Comparison of ENCODE assay signal across 8 cellular contexts in the genomic region with DNA sequence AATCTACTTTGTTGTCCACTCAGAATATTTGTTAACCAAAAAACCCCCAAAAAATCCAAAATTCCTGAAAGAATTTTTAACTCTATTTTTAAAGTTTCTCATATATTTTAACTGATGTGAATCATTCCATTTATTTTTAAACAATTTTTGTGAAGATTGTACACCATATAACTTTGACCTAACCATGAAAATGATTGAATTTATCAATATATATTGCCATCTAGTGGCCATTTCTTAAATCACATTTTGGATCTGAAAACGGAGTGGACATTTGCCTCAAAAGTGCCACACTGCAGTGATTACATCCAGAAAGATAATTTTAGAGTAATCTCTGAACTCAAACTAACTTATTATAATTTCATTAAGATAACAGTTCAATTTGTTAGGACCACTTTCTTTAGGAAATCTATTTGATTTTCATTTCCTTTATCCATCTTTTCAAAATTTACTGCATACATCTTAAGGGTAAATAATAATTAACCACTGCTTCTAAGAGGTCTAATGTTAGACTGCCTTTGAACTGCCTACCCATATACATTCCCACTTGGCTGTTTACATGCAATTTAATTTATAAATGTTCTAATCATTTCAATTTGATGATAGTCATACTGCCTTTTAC.
A peak's percentile ranks its signal among the peaks of the same experiment; 100 is the strongest.
DNase-seq lines count a peak whose midpoint lies in the region; ATAC-seq, FAIRE-seq and TF ChIP-seq lines count a peak whose summit lies in the region.

No MANE protein-coding gene starts in this region.

- intact Hi-C loops in spleen (cut with DNase I; ENCODE audit: low total_unique reads) = no loop called here

- WGBS in spleen, 5 donors = 0 to 7% (median 2%) methylated on average over 1 of the region's 1 CpG

- no peaks in the 10 kb centered on the region for H3K36me3 ChIP-seq in spleen

- no peaks in the 10 kb centered on the region for H3K27me3 ChIP-seq in spleen (replicated peaks in 1 of 7)

- no peak overlapping the region for H3K27ac ChIP-seq in spleen

- TF ChIP-seq CTCF in AG09319 (IDR thresholded peaks at IDR 0.05; ENCODE audit: low read depth, low read length) (peak; percentile 41), spleen (IDR thresholded peaks at IDR 0.05 in 8 of 11, conservative IDR thresholded peaks at IDR 0.05 in 3 of 11) (peak in 9 of 11 experiments; percentile 27 to 67 (median 56))

- no peaks in the 10 kb centered on the region for H3K9me3 ChIP-seq in spleen

- no peaks in the 10 kb centered on the region for H3K4me1 ChIP-seq in spleen

- TF ChIP-seq POLR2A in spleen (IDR thresholded peaks at IDR 0.05) = no peak

- no peak overlapping the region for H3K4me3 ChIP-seq in spleen

- DNase-seq in AG09319 (ENCODE audit: extremely low read depth, low read depth) = no peak
- DNase-seq in RCC 7860 (ENCODE audit: low spot score) = peak; percentile 32
- DNase-seq in fibroblast of peridontal ligament (ENCODE audit: extremely low read depth) = peak; percentile 32
- DNase-seq in spleen = no peak
- DNase-seq in NCI-H1436 treated with DMSO at 0.1 percent for 48 hours (lab: John Stamatoyannopoulos, UW) = no peak
- DNase-seq in activated T-cell treated with anti-CD3 and anti-CD28 coated beads for 4 hours = no peak

- ATAC-seq in GM18867 (IDR thresholded peaks at IDR 0.05; ENCODE audit: unreplicated experiment) (peak; percentile 74), HG03565 (IDR thresholded peaks at IDR 0.05; ENCODE audit: unreplicated experiment) (peak; percentile 73)

- FAIRE-seq in RCC 7860 (lab: Jason Lieb, UNC) = peak; percentile 75

Comparison
In these comparisons a context has a peak if more than half of its experiments do, and no peak if none do; other contexts are left out.
1. DNase-seq: peak in RCC 7860 (single experiment) and fibroblast of peridontal ligament (single experiment); none in AG09319 (single experiment), spleen (single experiment), NCI-H1436 treated with DMSO at 0.1 percent for 48 hours (single experiment) and activated T-cell treated with anti-CD3 and anti-CD28 coated beads for 4 hours (single experiment).